ENCODE assay signal across 8 cellular contexts in genomic region chr3:184017672-184018423, GRCh38. TPM values are rescaled to one million over a fixed set of nuclear protein-coding genes. Genes with fewer than 3 reads are reported as not detected.
DNase-seq lines count a peak whose midpoint lies in the region; ATAC-seq, FAIRE-seq and TF ChIP-seq lines count a peak whose summit lies in the region.

Gene ABCC5, minus strand, starts transcription at chr3:184017884. Its CDS starts 3,492 bp downstream, at chr3:184014392.

- WGBS in HepG2 (ENCODE audit: low lambda C conversion rate): 2% methylated on average over 11 of the region's 55 CpGs

- H3K27me3 Mint-ChIP-seq in activated CD4-positive, alpha-beta T cell treated with anti-CD3 and anti-CD28 coated beads, Interleukin-2, amount 10 ng/mL, durations not matched to agents 7 days and 5 days: peaks cover 17% of the 10 kb centered on the region
- peaks cover 3% of the 10 kb centered on the region for H3K27me3 Mint-ChIP-seq in dendritic cell treated with granulocyte-macrophage colony-stimulating factor and Interleukin-4, amounts not matched to agents 40 ng/mL and 50 ng/mL, for 4 days

- no TSS peak for BruUV-seq in HepG2 (replicated peaks; lab: Mats Ljungman, UMichigan)

- H3K4me3 ChIP-seq in BLaER1 (peak within 1 kb of the TSS; percentile 93), HepG2 (replicated peaks in 1 of 3; ENCODE audit: insufficient read depth in 1 of 3, low read depth in 2 of 3, low read length in 3 of 3) (peak within 1 kb of the TSS; percentile 73 to 97 (median 79))

- POLR2A ChIA-PET in activated CD4-positive, alpha-beta T cell treated with anti-CD3 and anti-CD28 coated beads, Interleukin-2, amount 10 ng/mL, durations not matched to agents 7 days and 5 days (lab: Charles Lee): no interaction called here
- POLR2A ChIA-PET in HepG2 (lab: Yijun Ruan, JAX): interaction anchor here (0.7 to 1.5 kb wide), 10 partner anchors 30 to 138 kb away, joined by 3 to 7 read pairs (median 4); partner anchors contain the start of gene EIF2B5

- H2AFZ ChIP-seq in HepG2 (ENCODE audit: low read length): peak within 1 kb of the TSS; percentile 91

- H3K36me3 Mint-ChIP-seq in activated CD4-positive, alpha-beta T cell treated with anti-CD3 and anti-CD28 coated beads, Interleukin-2, amount 10 ng/mL, durations not matched to agents 7 days and 5 days (ENCODE audit: low read depth): peaks cover 2% of the 10 kb centered on the region
- H3K36me3 Mint-ChIP-seq in dendritic cell treated with granulocyte-macrophage colony-stimulating factor and Interleukin-4, amounts not matched to agents 40 ng/mL and 50 ng/mL, for 4 days (ENCODE audit: low read depth): peaks cover 46% of the 10 kb centered on the region

- H3K9me3 ChIP-seq in BLaER1 (no peaks in the 10 kb centered on the region), HepG2 (ENCODE audit: low read length) (no peaks in the 10 kb centered on the region)

- H3K4me1 Mint-ChIP-seq in activated CD4-positive, alpha-beta T cell treated with anti-CD3 and anti-CD28 coated beads, Interleukin-2, amount 10 ng/mL, durations not matched to agents 7 days and 5 days: peaks cover 33% of the 10 kb centered on the region
- peaks cover 45% of the 10 kb centered on the region for H3K4me1 Mint-ChIP-seq in dendritic cell treated with granulocyte-macrophage colony-stimulating factor and Interleukin-4, amounts not matched to agents 40 ng/mL and 50 ng/mL, for 4 days (ENCODE audit: low read depth)

- H3K9ac ChIP-seq in BLaER1 (peak within 1 kb of the TSS; percentile 84), HepG2 (ENCODE audit: insufficient read depth, low read depth, low read length) (peak within 1 kb of the TSS; percentile 54)

- intact Hi-C loops in dendritic cell treated with granulocyte-macrophage colony-stimulating factor and Interleukin-4, amounts not matched to agents 40 ng/mL and 50 ng/mL, for 4 days (cut with micrococcal nuclease): loop anchor here (1.0 to 5.0 kb wide), 5 partner anchors 11 to 234 kb away; no protein-coding TSS in a partner anchor
- intact Hi-C loops in HepG2 (cut with micrococcal nuclease; ENCODE audit: unreplicated experiment): loop anchor here (1.0 to 10.0 kb wide), 4 partner anchors 29 to 227 kb away; partner anchors contain the start of genes ALG3 and EEF1AKMT4

- TF ChIP-seq RAD21 in HepG2 (CRISPR knock-in tag; IDR thresholded peaks at IDR 0.05): 0 out of 2 replicates have a peak, but pooled peaks have one; percentile 1

- in situ Hi-C loops in HepG2 (cut with HindIII; ENCODE audit: extremely low pct_ligation_motif_present, low pct_unique_long_range_greater_than_20kb): loop anchor here (5.0 kb wide), 1 partner anchor 121 kb away; no protein-coding TSS in a partner anchor

- CTCF ChIA-PET in activated CD4-positive, alpha-beta T cell treated with anti-CD3 and anti-CD28 coated beads, Interleukin-2, amount 10 ng/mL, durations not matched to agents 7 days and 5 days (lab: Charles Lee): interaction anchor here (0.6 to 1.9 kb wide), 11 partner anchors 11 to 263 kb away, joined by 3 to 7 read pairs (median 3); no protein-coding TSS in a partner anchor
- CTCF ChIA-PET in HepG2 (lab: Yijun Ruan, JAX; ENCODE audit: low intra/inter-chr PET ratio, low total read pairs): interaction anchor here (2.5 kb wide), 1 partner anchor 122 kb away, joined by 17 read pairs; no protein-coding TSS in a partner anchor

- H3K27ac Mint-ChIP-seq in activated CD4-positive, alpha-beta T cell treated with anti-CD3 and anti-CD28 coated beads, Interleukin-2, amount 10 ng/mL, durations not matched to agents 7 days and 5 days: peak within 1 kb of the TSS; percentile 92
- H3K27ac Mint-ChIP-seq in dendritic cell treated with granulocyte-macrophage colony-stimulating factor and Interleukin-4, amounts not matched to agents 40 ng/mL and 50 ng/mL, for 4 days: peak within 1 kb of the TSS; percentile 94

- peak; percentile 31 to 89; a peak in 2 of 4 replicates for TF ChIP-seq POLR2A in HepG2 (IDR thresholded peaks at IDR 0.05; ENCODE audit: insufficient read depth in 1 of 2, low read depth in 2 of 2, low read length in 2 of 2)

- peak within 1 kb of the TSS; percentile 72 for H3K27ac ChIP-seq in BLaER1
- peak within 1 kb of the TSS; percentile 30 for H3K27ac ChIP-seq in HepG2 (ENCODE audit: extremely low read length, insufficient read depth, low read length)

- H3K27me3 ChIP-seq in BLaER1 (no peaks in the 10 kb centered on the region), HepG2 (ENCODE audit: control insufficient read depth in 1 of 2, insufficient read depth in 2 of 2, low read length in 2 of 2) (no peaks in the 10 kb centered on the region)

- H3K79me2 ChIP-seq in HepG2 (ENCODE audit: insufficient read depth, low read length): no peaks in the 10 kb centered on the region

- H3K9me3 Mint-ChIP-seq in activated CD4-positive, alpha-beta T cell treated with anti-CD3 and anti-CD28 coated beads, Interleukin-2, amount 10 ng/mL, durations not matched to agents 7 days and 5 days: no peaks in the 10 kb centered on the region
- no peaks in the 10 kb centered on the region for H3K9me3 Mint-ChIP-seq in dendritic cell treated with granulocyte-macrophage colony-stimulating factor and Interleukin-4, amounts not matched to agents 40 ng/mL and 50 ng/mL, for 4 days

- H3K4me1 ChIP-seq in BLaER1 (peaks cover 35% of the 10 kb centered on the region), HepG2 (ENCODE audit: insufficient read depth, low read length) (peaks cover 32% of the 10 kb centered on the region)

- DNase-seq in NCI-H526 (lab: John Stamatoyannopoulos, UW) (peak; percentile 92 to 97), HepG2 (ENCODE audit: low spot score) (peak; percentile 85)
- DNase-seq in activated CD4-positive, alpha-beta T cell treated with anti-CD3 and anti-CD28 coated beads, Interleukin-2, amount 10 ng/mL, durations not matched to agents 7 days and 5 days: peak; percentile 85
- peak; percentile 82 for DNase-seq in stimulated activated CD4-positive, alpha-beta T cell treated with anti-CD3 and anti-CD28 coated beads, Interleukin-4, amount 100 ng/mL, for 1 hour

- peaks cover 14% of the 10 kb centered on the region for H3K36me3 ChIP-seq in BLaER1
- no peaks in the 10 kb centered on the region; a peak in 1 of 5 replicates for H3K36me3 ChIP-seq in HepG2 (replicated peaks in 1 of 2; ENCODE audit: control insufficient read depth in 1 of 2, insufficient read depth in 2 of 2, low read length in 2 of 2)

- TF ChIP-seq CTCF in HepG2 (CRISPR knock-in tag; IDR thresholded peaks at IDR 0.05): peak; percentile 42; the same call in 1 of the 2 replicates

- peak; percentile 62 for FAIRE-seq in HepG2 (lab: Jason Lieb, UNC)

- H4K20me1 ChIP-seq in BLaER1: peaks cover 24% of the 10 kb centered on the region
- H4K20me1 ChIP-seq in HepG2 (ENCODE audit: insufficient read depth, low read length): no peaks in the 10 kb centered on the region

- ATAC-seq in GM19324 (IDR thresholded peaks at IDR 0.05; ENCODE audit: low FRiP score, unreplicated experiment): peak; percentile 96
- ATAC-seq in HG03469 (IDR thresholded peaks at IDR 0.05; ENCODE audit: unreplicated experiment): peak; percentile 93
- peak; percentile 99 for ATAC-seq in HepG2

- peak within 1 kb of the TSS; percentile 99 for H3K4me3 Mint-ChIP-seq in activated CD4-positive, alpha-beta T cell treated with anti-CD3 and anti-CD28 coated beads, Interleukin-2, amount 10 ng/mL, durations not matched to agents 7 days and 5 days
- H3K4me3 Mint-ChIP-seq in dendritic cell treated with granulocyte-macrophage colony-stimulating factor and Interleukin-4, amounts not matched to agents 40 ng/mL and 50 ng/mL, for 4 days: peak within 1 kb of the TSS; percentile 98

- H3K4me2 ChIP-seq in BLaER1 (peak within 1 kb of the TSS; percentile 81), HepG2 (ENCODE audit: low read depth, low read length) (peak within 1 kb of the TSS; percentile 81)

- no peak for TF ChIP-seq EP300 in HepG2 (IDR thresholded peaks at IDR 0.05; ENCODE audit: low read depth in 2 of 2, low read length in 2 of 2)
- TF ChIP-seq EP300 in HepG2 (CRISPR knock-in tag; IDR thresholded peaks at IDR 0.05; ENCODE audit: borderline replicate concordance): 0 out of 2 replicates have a peak, but pooled peaks have one; percentile 6

RNA-seq across cellular contexts. Expression of gene ABCC5, which starts in this region (rescaled TPM):
- total RNA-seq in activated CD4-positive, alpha-beta T cell treated with anti-CD3 and anti-CD28 coated beads, Interleukin-2, amount 10 ng/mL, durations not matched to agents 7 days and 5 days: 10 to 100 TPM; 19.0 to 19.2 TPM
- total RNA-seq in HepG2 (2016; rRNA removed; fragmentation: Illumina TruSeq; extraction: Trizol): 7.8 and 12.7 TPM in 2 replicates
- total RNA-seq in HepG2 (2016; cell fraction: cytosol; rRNA removed; fragmentation: Illumina TruSeq; extraction: Trizol; ENCODE audit: low read depth): 3.7 and 3.9 TPM in 2 replicates
- total RNA-seq in HepG2 (2016; cell fraction: insoluble cytoplasmic fraction; rRNA removed; fragmentation: Illumina TruSeq; extraction: Trizol): 7.1 and 13.0 TPM in 2 replicates
- 6.1 and 6.4 TPM in 2 replicates for total RNA-seq in HepG2 (2016; cell fraction: membrane; rRNA removed; fragmentation: Illumina TruSeq; extraction: Trizol)
- total RNA-seq in HepG2 (2016; cell fraction: nucleus; rRNA removed; fragmentation: Illumina TruSeq; extraction: Trizol): 22.3 and 24.4 TPM in 2 replicates
- 12.5 and 14.1 TPM in 2 replicates for polyA plus RNA-seq in HepG2 (2011; rRNA removed)
- 5.2 and 6.5 TPM in 2 replicates for polyA plus RNA-seq in HepG2 (2011; cell fraction: cytosol; rRNA removed)
- 37.7 and 46.7 TPM in 2 replicates for polyA plus RNA-seq in HepG2 (2011; cell fraction: nucleus; rRNA removed)
- polyA plus RNA-seq in HepG2 (2012): 9.2 and 10.3 TPM in 2 replicates
- polyA plus RNA-seq in HepG2 (2016; cell fraction: cytosol; fragmentation: Illumina TruSeq; extraction: Trizol; ENCODE audit: low read depth): 2.0 and 2.8 TPM in 2 replicates
- 5.0 and 5.7 TPM in 2 replicates for polyA plus RNA-seq in HepG2 (2016; cell fraction: insoluble cytoplasmic fraction; fragmentation: Illumina TruSeq; extraction: Trizol; ENCODE audit: low read depth)
- 2.0 and 2.9 TPM in 2 replicates for polyA plus RNA-seq in HepG2 (2016; cell fraction: membrane; fragmentation: Illumina TruSeq; extraction: Trizol; ENCODE audit: low read depth)
- polyA plus RNA-seq in HepG2 (2016; cell fraction: nucleus; fragmentation: Illumina TruSeq; extraction: Trizol; ENCODE audit: insufficient read depth, low read depth): 29.7 TPM in 2 replicates
- 15.6 and 37.4 TPM in 2 replicates for polyA minus RNA-seq in HepG2 (2011; rRNA and poly(A)+ RNA removed; ENCODE audit: low replicate concordance)
- 5.2 and 7.6 TPM in 2 replicates for polyA minus RNA-seq in HepG2 (2011; cell fraction: cytosol; rRNA and poly(A)+ RNA removed)
- polyA minus RNA-seq in HepG2 (2011; cell fraction: nucleus; rRNA and poly(A)+ RNA removed): 30.0 and 32.6 TPM in 2 replicates

Comparison
In these comparisons a context has a peak if more than half of its experiments do, and no peak if none do; other contexts are left out.
1. Peak in every context shown above with its lines: DNase-seq, ATAC-seq, H3K4me3 ChIP-seq and H3K27ac ChIP-seq.